Comparison of ENCODE assay signal across 21 cellular contexts in the genomic region with DNA sequence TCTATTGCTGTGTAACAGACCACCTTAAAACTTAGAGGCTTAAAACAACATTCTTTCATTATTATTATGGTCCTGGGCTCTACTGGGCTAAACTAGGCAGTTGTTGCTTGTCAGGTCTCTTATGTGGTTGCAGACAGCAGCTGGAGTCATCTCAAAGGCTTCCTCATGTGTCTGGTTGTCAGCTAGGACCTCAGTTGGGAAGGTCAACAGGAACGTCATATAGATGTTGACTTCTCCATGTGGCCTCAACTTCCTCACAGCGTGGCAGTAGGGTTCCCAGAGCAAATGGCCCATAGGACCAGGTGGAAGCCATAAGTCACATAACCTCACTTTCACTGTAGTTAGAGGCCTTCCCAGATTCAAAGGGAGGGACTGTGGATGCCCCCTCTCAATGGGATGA.
"Had no signal": no experiment of that assay in that cellular context is flagged by ENCODE, and none has a peak within 500 bp of the region (broad histone marks: within the 10 kb centered on the region; RNA-seq: fewer than 3 reads in every experiment).

No MANE protein-coding gene starts in this region.

- H3K9me3 Mint-ChIP-seq: activated naive CD4-positive, alpha-beta T cell treated with anti-CD3 and anti-CD28 coated beads, Interleukin-2, amount 50 U/mL, for 24 hours; activated T-cell treated with anti-CD3 and anti-CD28 coated beads, Interleukin-2, amount 50 U/mL, for 24 hours; activated T-helper 1 cell treated with anti-CD3 and anti-CD28 coated beads, Interleukin-12 subunit alpha, Interleukin-12 subunit beta, Interleukin-2, Interleukin-4 antibody, amounts not matched to agents 30 ng/mL and 10 ng/mL and 1 ng/mL, durations not matched to agents 14 hours and 24 hours and 36 hours had no signal

- H3K27me3 Mint-ChIP-seq: activated CD8-positive, alpha-beta memory T cell treated with anti-CD3 and anti-CD28 coated beads, Interleukin-2, amount 10 ng/mL, durations not matched to agents 7 days and 5 days; activated naive CD4-positive, alpha-beta T cell treated with anti-CD3 and anti-CD28 coated beads, Interleukin-2, amount 50 U/mL, for 24 hours; activated T-cell treated with anti-CD3 and anti-CD28 coated beads, Interleukin-2, amount 50 U/mL, for 24 hours had no signal

- H3K36me3 Mint-ChIP-seq: activated CD8-positive, alpha-beta memory T cell treated with anti-CD3 and anti-CD28 coated beads, Interleukin-2, amount 10 ng/mL, durations not matched to agents 7 days and 5 days; activated naive CD4-positive, alpha-beta T cell treated with anti-CD3 and anti-CD28 coated beads, Interleukin-2, amount 50 U/mL, for 24 hours had no signal

- H3K27ac Mint-ChIP-seq: activated CD8-positive, alpha-beta memory T cell treated with anti-CD3 and anti-CD28 coated beads, Interleukin-2, amount 10 ng/mL, durations not matched to agents 7 days and 5 days; activated naive CD4-positive, alpha-beta T cell treated with anti-CD3 and anti-CD28 coated beads, Interleukin-2, amount 50 U/mL, for 24 hours; activated T-cell treated with anti-CD3 and anti-CD28 coated beads, Interleukin-2, amount 50 U/mL, for 24 hours; activated T-helper 1 cell treated with anti-CD3 and anti-CD28 coated beads, Interleukin-12 subunit alpha, Interleukin-12 subunit beta, Interleukin-2, Interleukin-4 antibody, amounts not matched to agents 30 ng/mL and 10 ng/mL and 1 ng/mL, durations not matched to agents 14 hours and 24 hours and 36 hours had no signal

- H3K4me3 Mint-ChIP-seq: activated CD8-positive, alpha-beta memory T cell treated with anti-CD3 and anti-CD28 coated beads, Interleukin-2, amount 10 ng/mL, durations not matched to agents 7 days and 5 days; activated naive CD4-positive, alpha-beta T cell treated with anti-CD3 and anti-CD28 coated beads, Interleukin-2, amount 50 U/mL, for 24 hours; activated T-cell treated with anti-CD3 and anti-CD28 coated beads, Interleukin-2, amount 50 U/mL, for 24 hours; activated T-helper 1 cell treated with anti-CD3 and anti-CD28 coated beads, Interleukin-12 subunit alpha, Interleukin-12 subunit beta, Interleukin-2, Interleukin-4 antibody, amounts not matched to agents 30 ng/mL and 10 ng/mL and 1 ng/mL, durations not matched to agents 14 hours and 24 hours and 36 hours had no signal

- DNase-seq: activated CD4-positive, alpha-beta T cell treated with anti-CD3 and anti-CD28 coated beads for 4 hours; activated CD4-positive, alpha-beta T cell treated with anti-CD3 and anti-CD28 coated beads, Interleukin-2, amount 50 U/mL, for 48 hours; activated CD8-positive, alpha-beta memory T cell treated with anti-CD3 and anti-CD28 coated beads, Interleukin-2, amount 10 ng/mL, durations not matched to agents 7 days and 5 days; activated effector memory CD4-positive, alpha-beta T cell treated with Interleukin-2 at 50 U/mL for 16 hours; activated naive CD4-positive, alpha-beta T cell; activated T-cell treated with anti-CD3 and anti-CD28 coated beads, Interleukin-2, amount 50 U/mL, for 24 hours; brain microvascular endothelial cell; Kasumi-1; KBM-7; NCI-H1092; NCI-H1417; NCI-H1694 treated with DMSO at 0.1 percent for 48 hours; NCI-H2029 treated with DMSO at 0.1 percent for 48 hours; NCI-H510A treated with DMSO at 0.1 percent for 48 hours; NCI-H69; NK-92 treated with Interleukin-12 subunit alpha and Interleukin-12 subunit beta, amount 100 ng/mL, for 24 hours; SHP77; T-helper 1 cell had no signal

- ATAC-seq: activated CD4-positive, CD25-positive, alpha-beta regulatory T cell treated with anti-CD3 and anti-CD28 coated beads, Interleukin-2, amount 50 U/mL, for 24 hours; activated CD8-positive, alpha-beta memory T cell treated with anti-CD3 and anti-CD28 coated beads, Interleukin-2, amount 10 ng/mL, durations not matched to agents 7 days and 5 days had no signal
